8 cellular contexts compared by ENCODE assay signal in genomic region chr6:118551063-118551672, GRCh38. TPM values are rescaled to one million over a fixed set of nuclear protein-coding genes. Genes with fewer than 3 reads are reported as not detected.
DNase-seq lines count a peak whose midpoint lies in the region; ATAC-seq and TF ChIP-seq lines count a peak whose summit lies in the region.

No MANE protein-coding gene starts in this region.

- H3K9me3 ChIP-seq in esophagus muscularis mucosa = no peaks in the 10 kb centered on the region

- H3K4me3 ChIP-seq in esophagus muscularis mucosa = peak overlapping the region; percentile 43 to 59 (median 50)

- no peaks in the 10 kb centered on the region for H3K27me3 ChIP-seq in esophagus muscularis mucosa

- no peak for TF ChIP-seq POLR2A in esophagus muscularis mucosa (IDR thresholded peaks at IDR 0.05; ENCODE audit: low read depth)

- H3K4me1 Mint-ChIP-seq in activated naive CD8-positive, alpha-beta T cell (ENCODE audit: low read depth) = peaks cover 61% of the 10 kb centered on the region
- H3K4me1 Mint-ChIP-seq in activated naive CD8-positive, alpha-beta T cell treated with anti-CD3 and anti-CD28 coated beads for 36 hours = peaks cover 42% of the 10 kb centered on the region
- peaks cover 38% of the 10 kb centered on the region for H3K4me1 Mint-ChIP-seq in nephron

- peaks cover 10% of the 10 kb centered on the region for H3K36me3 Mint-ChIP-seq in activated naive CD8-positive, alpha-beta T cell
- H3K36me3 Mint-ChIP-seq in activated naive CD8-positive, alpha-beta T cell treated with anti-CD3 and anti-CD28 coated beads for 36 hours = peaks cover 22% of the 10 kb centered on the region
- peaks cover 12% of the 10 kb centered on the region for H3K36me3 Mint-ChIP-seq in nephron (ENCODE audit: low read depth)

- ATAC-seq in SK-N-SH treated with all-trans-retinoic acid at 6 μM for 48 hours = peak; percentile 93

- TF ChIP-seq EP300 in esophagus muscularis mucosa (IDR thresholded peaks at IDR 0.05) = no peak

- intact Hi-C loops in esophagus muscularis mucosa (cut with DNase I) = loop anchor here (2.0 kb wide), 1 partner anchor 266 kb away; no protein-coding TSS in a partner anchor

- H3K36me3 ChIP-seq in esophagus muscularis mucosa = peaks cover 0 to 59% (median 0%) of the 10 kb centered on the region in 4 donors

- no peaks in the 10 kb centered on the region for H3K9me3 Mint-ChIP-seq in activated naive CD8-positive, alpha-beta T cell (ENCODE audit: low read depth)
- no peaks in the 10 kb centered on the region for H3K9me3 Mint-ChIP-seq in activated naive CD8-positive, alpha-beta T cell treated with anti-CD3 and anti-CD28 coated beads for 36 hours
- H3K9me3 Mint-ChIP-seq in nephron = no peaks in the 10 kb centered on the region

- peak overlapping the region; percentile 86 for H3K27ac Mint-ChIP-seq in activated naive CD8-positive, alpha-beta T cell
- H3K27ac Mint-ChIP-seq in activated naive CD8-positive, alpha-beta T cell treated with anti-CD3 and anti-CD28 coated beads for 36 hours = no peak overlapping the region
- H3K27ac Mint-ChIP-seq in nephron = peak overlapping the region; percentile 6 to 39 (median 30)

- no peak overlapping the region for H3K4me3 Mint-ChIP-seq in activated naive CD8-positive, alpha-beta T cell
- H3K4me3 Mint-ChIP-seq in activated naive CD8-positive, alpha-beta T cell treated with anti-CD3 and anti-CD28 coated beads for 36 hours = no peak overlapping the region
- H3K4me3 Mint-ChIP-seq in nephron = no peak overlapping the region

- peak overlapping the region; percentile 61 to 74 (median 71) for H3K27ac ChIP-seq in esophagus muscularis mucosa (replicated peaks in 1 of 4)

- TF ChIP-seq CTCF in esophagus muscularis mucosa (IDR thresholded peaks at IDR 0.05) = peak; percentile 64 to 72 (median 68)
- TF ChIP-seq CTCF in nephron (IDR thresholded peaks at IDR 0.05; ENCODE audit: unreplicated experiment in 3 of 3) = peak; percentile 59 to 62 (median 60)

- H3K4me1 ChIP-seq in esophagus muscularis mucosa = peaks cover 0 to 55% (median 35%) of the 10 kb centered on the region in 4 donors

- DNase-seq in activated naive CD8-positive, alpha-beta T cell treated with anti-CD3 and anti-CD28 coated beads for 36 hours = no peak
- peak; percentile 76 for DNase-seq in HCEC 1CT
- peak; percentile 41 for DNase-seq in M059J (ENCODE audit: low read depth)
- DNase-seq in esophagus muscularis mucosa (ENCODE audit: extremely low spot score) = no peak
- DNase-seq in stimulated activated CD4-positive, alpha-beta T cell treated with anti-CD3 and anti-CD28 coated beads, Interleukin-4, amount 100 ng/mL, for 1 hour = no peak

- 15% methylated on average over 2 of the region's 2 CpGs for WGBS in esophagus muscularis mucosa

- no peaks in the 10 kb centered on the region for H3K27me3 Mint-ChIP-seq in activated naive CD8-positive, alpha-beta T cell
- H3K27me3 Mint-ChIP-seq in activated naive CD8-positive, alpha-beta T cell treated with anti-CD3 and anti-CD28 coated beads for 36 hours = no peaks in the 10 kb centered on the region
- H3K27me3 Mint-ChIP-seq in nephron (ENCODE audit: low read depth) = no peaks in the 10 kb centered on the region

TF ChIP-seq in SK-N-SH treated with all-trans-retinoic acid at 6 μM for 48 hours, 23 proteins besides CTCF, POLR2A, EP300 and RAD21:
- TF ChIP-seq ZFP3 (CRISPR knock-in tag; IDR thresholded peaks at IDR 0.05) = no peak
- no peak for TF ChIP-seq ZNF565 (CRISPR knock-in tag; conservative IDR thresholded peaks at IDR 0.05; ENCODE audit: low read depth)
- no peak for TF ChIP-seq PPARA (CRISPR knock-in tag; IDR thresholded peaks at IDR 0.05; ENCODE audit: borderline replicate concordance)
- TF ChIP-seq TSHZ2 (CRISPR knock-in tag; IDR thresholded peaks at IDR 0.05) = no peak
- no peak for TF ChIP-seq ZC3H10 (CRISPR knock-in tag; IDR thresholded peaks at IDR 0.05)
- TF ChIP-seq, protein P1, sequence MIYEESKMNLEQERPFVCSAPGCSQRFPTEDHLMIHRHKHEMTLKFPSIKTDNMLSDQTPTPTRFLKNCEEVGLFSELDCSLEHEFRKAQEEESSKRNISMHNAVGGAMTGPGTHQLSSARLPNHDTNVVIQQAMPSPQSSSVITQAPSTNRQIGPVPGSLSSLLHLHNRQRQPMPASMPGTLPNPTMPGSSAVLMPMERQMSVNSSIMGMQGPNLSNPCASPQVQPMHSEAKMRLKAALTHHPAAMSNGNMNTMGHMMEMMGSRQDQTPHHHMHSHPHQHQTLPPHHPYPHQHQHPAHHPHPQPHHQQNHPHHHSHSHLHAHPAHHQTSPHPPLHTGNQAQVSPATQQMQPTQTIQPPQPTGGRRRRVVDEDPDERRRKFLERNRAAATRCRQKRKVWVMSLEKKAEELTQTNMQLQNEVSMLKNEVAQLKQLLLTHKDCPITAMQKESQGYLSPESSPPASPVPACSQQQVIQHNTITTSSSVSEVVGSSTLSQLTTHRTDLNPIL (CRISPR knock-in tag; IDR thresholded peaks at IDR 0.05; ENCODE audit: low read depth) = no peak
- no peak for TF ChIP-seq TOX (CRISPR knock-in tag; IDR thresholded peaks at IDR 0.05; ENCODE audit: borderline replicate concordance)
- no peak for TF ChIP-seq SNAI2 (CRISPR knock-in tag; IDR thresholded peaks at IDR 0.05)
- no peak for TF ChIP-seq CSDC2 (CRISPR knock-in tag; IDR thresholded peaks at IDR 0.05)
- TF ChIP-seq RARB (CRISPR knock-in tag; IDR thresholded peaks at IDR 0.05) = no peak
- TF ChIP-seq CSRNP3 (CRISPR knock-in tag; IDR thresholded peaks at IDR 0.05) = no peak
- no peak for TF ChIP-seq ARNTL (CRISPR knock-in tag; IDR thresholded peaks at IDR 0.05; ENCODE audit: borderline replicate concordance, low read depth)
- no peak for TF ChIP-seq ZFP30 (CRISPR knock-in tag; IDR thresholded peaks at IDR 0.05)
- no peak for TF ChIP-seq GLIS3 (CRISPR knock-in tag; IDR thresholded peaks at IDR 0.05)
- no peak for TF ChIP-seq ZNF8 (CRISPR knock-in tag; IDR thresholded peaks at IDR 0.05)

RNA-seq across cellular contexts. Expression of gene PLN, which starts 3.1 kb away (rescaled TPM):
- not detected for total RNA-seq in activated naive CD8-positive, alpha-beta T cell treated with anti-CD3 and anti-CD28 coated beads for 36 hours
- 0.05 TPM in 2 replicates for total RNA-seq in M059J (2014; rRNA removed; shearing (Covaris generic))
- total RNA-seq in esophagus muscularis mucosa = 100 to 1,000 TPM; 262 to 431 (median 319) TPM

Comparison
In these comparisons a context has a peak if more than half of its experiments do, and no peak if none do; other contexts are left out.
1. DNase-seq: peak in HCEC 1CT (single experiment) and M059J (single experiment); none in activated naive CD8-positive, alpha-beta T cell treated with anti-CD3 and anti-CD28 coated beads for 36 hours (single experiment), esophagus muscularis mucosa (single experiment) and stimulated activated CD4-positive, alpha-beta T cell treated with anti-CD3 and anti-CD28 coated beads, Interleukin-4, amount 100 ng/mL, for 1 hour (single experiment).
2. RNA of gene PLN, which starts 3.1 kb away (total RNA-seq): 262 to 431 TPM in esophagus muscularis mucosa; not detected in activated naive CD8-positive, alpha-beta T cell treated with anti-CD3 and anti-CD28 coated beads for 36 hours and 0.05 TPM in M059J; every median in the first group is over 100 times any median in the second.